ENCODE assay signal across 16 cellular contexts in the genomic region with DNA sequence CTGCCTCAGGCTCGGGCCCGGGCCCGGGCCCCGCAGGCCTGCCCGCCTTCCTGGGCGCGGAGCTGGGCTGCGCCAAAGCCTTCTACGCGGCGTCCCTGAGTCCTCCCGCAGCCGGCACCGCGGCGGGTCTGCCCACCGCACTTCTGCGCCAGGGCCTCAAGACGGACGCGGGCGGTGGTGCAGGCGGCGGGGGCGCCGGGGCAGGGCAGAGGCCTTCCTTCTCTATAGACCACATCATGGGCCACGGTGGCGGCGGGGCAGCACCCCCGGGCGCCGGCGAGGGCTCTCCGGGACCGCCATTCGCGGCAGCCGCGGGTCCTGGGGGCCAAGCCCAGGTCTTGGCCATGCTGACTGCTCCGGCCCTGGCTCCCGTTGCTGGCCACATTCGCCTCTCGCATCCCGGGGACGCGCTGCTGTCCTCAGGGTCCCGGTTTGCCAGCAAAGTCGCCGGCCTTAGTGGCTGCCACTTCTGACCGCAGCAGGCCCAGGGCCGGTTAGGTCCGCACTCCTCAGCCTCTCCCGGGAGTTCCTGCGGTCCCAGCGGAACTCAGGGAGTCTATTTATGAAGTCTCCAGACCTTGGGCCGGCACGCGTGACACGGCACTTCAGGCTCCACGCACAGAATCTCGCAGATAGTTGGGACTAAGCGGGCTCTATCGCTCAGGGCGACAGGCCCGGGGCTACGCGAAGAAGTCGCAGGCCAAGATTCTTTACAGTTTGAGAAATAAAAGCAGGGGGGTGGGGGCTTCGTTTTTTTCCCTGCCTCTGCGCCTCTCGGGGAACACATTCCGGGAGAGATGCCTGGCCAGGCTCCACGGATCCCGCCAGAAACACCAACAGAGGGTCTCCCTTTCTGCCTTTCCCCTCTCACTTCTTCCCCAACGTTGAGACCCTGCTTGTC. TPM values are rescaled to one million over a fixed set of nuclear protein-coding genes. Genes with fewer than 3 reads are reported as not detected.
A peak's percentile ranks its signal among the peaks of the same experiment; 100 is the strongest.
DNase-seq lines count a peak whose midpoint lies in the region; ATAC-seq, FAIRE-seq and TF ChIP-seq lines count a peak whose summit lies in the region.
"Had no signal": no experiment of that assay in that cellular context is flagged by ENCODE, and none has a peak within 500 bp of the region (broad histone marks: within the 10 kb centered on the region; RNA-seq: fewer than 3 reads in every experiment).

No MANE protein-coding gene starts in this region.

- no peak for FAIRE-seq in small intestine (lab: Jason Lieb, UNC)
- FAIRE-seq: D721Med had no signal

- intact Hi-C loops in activated CD4-positive, alpha-beta memory T cell treated with anti-CD3 and anti-CD28 coated beads for 36 hours (cut with micrococcal nuclease) = loop anchor here (5.0 kb wide), 1 partner anchor 207 kb away; a partner anchor contains a TSS

- H3K9me3 Mint-ChIP-seq in GM23338 (no peaks in the 10 kb centered on the region; the same call in 2 of the 3 replicates), glutamatergic neuron (ENCODE audit: unreplicated experiment) (peaks cover 10% of the 10 kb centered on the region)
- no peaks in the 10 kb centered on the region for H3K9me3 Mint-ChIP-seq in activated CD4-positive, alpha-beta memory T cell treated with anti-CD3 and anti-CD28 coated beads for 36 hours
- H3K9me3 Mint-ChIP-seq: activated T-cell treated with anti-CD3 and anti-CD28 coated beads, Interleukin-2, amount 50 U/mL, for 72 hours had no signal

- no peak overlapping the region for H2AFZ ChIP-seq in GM23338
- H2AFZ ChIP-seq: GM23248 had no signal

- H3K4me1 Mint-ChIP-seq in GM23338 (peaks cover 25% of the 10 kb centered on the region), glutamatergic neuron (ENCODE audit: low read depth, unreplicated experiment) (peaks cover 6% of the 10 kb centered on the region)
- peaks cover 21% of the 10 kb centered on the region for H3K4me1 Mint-ChIP-seq in activated CD4-positive, alpha-beta memory T cell treated with anti-CD3 and anti-CD28 coated beads for 36 hours (ENCODE audit: low read depth)

- H3K27me3 Mint-ChIP-seq in GM23338 (ENCODE audit: insufficient read depth, low read depth, poor library complexity) (peaks cover 32% of the 10 kb centered on the region), glutamatergic neuron (ENCODE audit: unreplicated experiment) (peaks cover 21% of the 10 kb centered on the region)
- H3K27me3 Mint-ChIP-seq in activated CD4-positive, alpha-beta memory T cell treated with anti-CD3 and anti-CD28 coated beads for 36 hours = peaks cover 3% of the 10 kb centered on the region

- no peak; the same call in 2 of the 3 replicates for ATAC-seq in GM23338
- ATAC-seq: activated T-cell treated with anti-CD3 and anti-CD28 coated beads, Interleukin-2, amount 50 U/mL, for 72 hours; Right ventricle myocardium inferior had no signal

- H3F3A ChIP-seq in GM23338 (replicated peaks; ENCODE audit: low read depth) = peaks cover 11% of the 10 kb centered on the region

- H3K4me1 ChIP-seq in GM23338 (ENCODE audit: insufficient read depth) (peaks cover 40% of the 10 kb centered on the region), small intestine (ENCODE audit: control insufficient read depth in 2 of 2, insufficient read depth in 1 of 2, low read depth in 1 of 2, low read length in 1 of 2) (no peaks in the 10 kb centered on the region)

- POLR2A ChIA-PET in activated CD4-positive, alpha-beta memory T cell treated with anti-CD3 and anti-CD28 coated beads for 36 hours (lab: Charles Lee) = no interaction called here

- TF ChIP-seq CTCF in GM23338 (conservative IDR thresholded peaks at IDR 0.05; ENCODE audit: low read depth in 2 of 2) (no peak), glutamatergic neuron (IDR thresholded peaks at IDR 0.05; ENCODE audit: partially characterized antibody, unreplicated experiment) (no peak)

- no peak overlapping the region for H3K27ac ChIP-seq in GM23338 (ENCODE audit: low read depth)
- H3K27ac ChIP-seq in small intestine (ENCODE audit: low read depth in 1 of 2, low read length in 1 of 2) = no peak overlapping the region
- H3K27ac ChIP-seq: epithelial cell of prostate, GM23248 had no signal

- in situ Hi-C loops in ACHN (cut with HindIII; ENCODE audit: low pct_ligation_motif_present, low pct_unique_long_range_greater_than_20kb, low sequenced_read_pairs) = no loop called here

- DNase-seq in GM23338 (ENCODE audit: low spot score) (peak; percentile 49), glutamatergic neuron (peak; percentile 49), small intestine (no peak), ACHN (no peak), HuH-7.5 (ENCODE audit: low spot score) (no peak), islet precursor cell (no peak)
- no peak for DNase-seq in activated CD4-positive, alpha-beta memory T cell treated with anti-CD3 and anti-CD28 coated beads for 36 hours
- DNase-seq: GM23248, hypothalamus, NCI-H524 treated with DMSO at 0.1 percent for 48 hours had no signal

- H3K4me2 ChIP-seq in GM23338 = peak overlapping the region; percentile 62; the same call in 1 of the 2 replicates

- CTCF ChIA-PET in activated CD4-positive, alpha-beta memory T cell treated with anti-CD3 and anti-CD28 coated beads for 36 hours (lab: Charles Lee) = interaction anchor here (2.1 to 10.6 kb wide), 4 partner anchors 260 to 288 kb away, joined by 6 to 237 read pairs (median 60); no protein-coding TSS in a partner anchor

- H3K9me3 ChIP-seq in small intestine (ENCODE audit: control insufficient read depth, low read depth) = no peaks in the 10 kb centered on the region

- peak overlapping the region; percentile 35; the same call in 1 of the 2 replicates for H3K4me3 ChIP-seq in GM23338
- H3K4me3 ChIP-seq in small intestine (ENCODE audit: low read depth in 1 of 2, low read length in 2 of 2) = peak overlapping the region; percentile 68
- H3K4me3 ChIP-seq: GM23248 had no signal

- 32 to 79% (median 62%) methylated on average over 48 to 75 of the region's 75 CpGs for WGBS in small intestine, 3 donors

- no peak overlapping the region for H3K27ac Mint-ChIP-seq in GM23338
- H3K27ac Mint-ChIP-seq in activated CD4-positive, alpha-beta memory T cell treated with anti-CD3 and anti-CD28 coated beads for 36 hours = no peak overlapping the region
- H3K27ac Mint-ChIP-seq in glutamatergic neuron (ENCODE audit: unreplicated experiment) = no peak overlapping the region
- H3K27ac Mint-ChIP-seq: activated T-cell treated with anti-CD3 and anti-CD28 coated beads, Interleukin-2, amount 50 U/mL, for 72 hours had no signal

- H3K9me2 ChIP-seq in GM23338 (ENCODE audit: insufficient read depth) = no peaks in the 10 kb centered on the region

- no peaks in the 10 kb centered on the region for H3K79me2 ChIP-seq in GM23338 (replicated peaks; ENCODE audit: insufficient read depth)

- peaks cover 22% of the 10 kb centered on the region; the same call in 1 of the 2 replicates for H4K20me1 ChIP-seq in GM23338 (replicated peaks; ENCODE audit: insufficient read depth)

- H3K4me3 Mint-ChIP-seq in GM23338 = 0 out of 3 replicates have a peak overlapping the region, but pooled peaks have one; percentile 23
- H3K4me3 Mint-ChIP-seq in activated CD4-positive, alpha-beta memory T cell treated with anti-CD3 and anti-CD28 coated beads for 36 hours = peak overlapping the region; percentile 39
- H3K4me3 Mint-ChIP-seq in glutamatergic neuron (ENCODE audit: unreplicated experiment) = no peak overlapping the region

- peaks cover 98% of the 10 kb centered on the region for H3K27me3 ChIP-seq in GM23338 (ENCODE audit: insufficient read depth)
- H3K27me3 ChIP-seq in small intestine (ENCODE audit: control insufficient read depth in 2 of 2, insufficient read depth in 2 of 2, low read length in 2 of 2) = peaks cover 0 to 48% of the 10 kb centered on the region in 2 donors

- H3K36me3 ChIP-seq in GM23338 (ENCODE audit: insufficient read depth) = no peaks in the 10 kb centered on the region
- no peaks in the 10 kb centered on the region for H3K36me3 ChIP-seq in small intestine (ENCODE audit: control insufficient read depth in 2 of 2, insufficient read depth in 2 of 2, low read length in 2 of 2)

- H3K36me3 Mint-ChIP-seq in GM23338 (ENCODE audit: low read depth) = no peaks in the 10 kb centered on the region
- peaks cover 2% of the 10 kb centered on the region for H3K36me3 Mint-ChIP-seq in activated CD4-positive, alpha-beta memory T cell treated with anti-CD3 and anti-CD28 coated beads for 36 hours
- H3K36me3 Mint-ChIP-seq in glutamatergic neuron (ENCODE audit: unreplicated experiment) = no peaks in the 10 kb centered on the region

TF ChIP-seq in GM23338, 12 proteins besides CTCF, POLR2A, EP300 and RAD21:
- TF ChIP-seq EZH2 (IDR thresholded peaks at IDR 0.05; ENCODE audit: low read depth, unreplicated experiment) (peak; percentile 96), EZH2phosphoT487 (IDR thresholded peaks at IDR 0.05; ENCODE audit: unreplicated experiment) (peak; percentile 93), NANOG (IDR thresholded peaks at IDR 0.05; ENCODE audit: borderline replicate concordance) (no peak)

RNA-seq across cellular contexts. Expression of a gene that starts 1.6 kb away (rescaled TPM):
- 0.28 TPM in 1 of 2 replicates, not detected in the other for total RNA-seq in GM23338 (2014; rRNA removed; shearing (Covaris generic))
- polyA plus RNA-seq in GM23338 (2016; fragmentation: Nextera tagmentation; extraction: Ambion mirVana) = not detected in 2 replicates
- total RNA-seq in activated CD4-positive, alpha-beta memory T cell treated with anti-CD3 and anti-CD28 coated beads for 36 hours = under 1 TPM; 0.10 to 0.26 TPM
- not detected for total RNA-seq in glutamatergic neuron (ENCODE audit: unreplicated experiment)
- under 1 TPM; 0.19 to 0.27 (median 0.22) TPM for polyA plus RNA-seq in small intestine

RNA-seq across cellular contexts. Expression of a gene that starts 23.3 kb away (rescaled TPM):
- total RNA-seq in GM23338 (2014; rRNA removed; shearing (Covaris generic)) = not detected in 2 replicates
- polyA plus RNA-seq in GM23338 (2016; fragmentation: Nextera tagmentation; extraction: Ambion mirVana) (0.17 TPM in 1 of 2 replicates, not detected in the other), small intestine (not detected)
- total RNA-seq in activated CD4-positive, alpha-beta memory T cell treated with anti-CD3 and anti-CD28 coated beads for 36 hours = not detected
- not detected for total RNA-seq in glutamatergic neuron (ENCODE audit: unreplicated experiment)
- total RNA-seq: activated T-cell treated with anti-CD3 and anti-CD28 coated beads, Interleukin-2, amount 50 U/mL, for 72 hours; GM23248; renal cortical epithelial cell; Right ventricle myocardium inferior; temporal lobe had no signal
- polyA plus RNA-seq: GM23248 had no signal

Comparison
In these comparisons a context has a peak if more than half of its experiments do, and no peak if none do; other contexts are left out.
1. DNase-seq: peak in GM23338 (single experiment) and glutamatergic neuron (single experiment); none in activated CD4-positive, alpha-beta memory T cell treated with anti-CD3 and anti-CD28 coated beads for 36 hours (single experiment), small intestine (single experiment), ACHN (single experiment), HuH-7.5 (single experiment) and islet precursor cell (single experiment).